Comparison of ENCODE assay signal across 8 cellular contexts in genomic region chr5:179060116-179061008, GRCh38. TPM values are rescaled to one million over a fixed set of nuclear protein-coding genes. Genes with fewer than 3 reads are reported as not detected.
DNase-seq lines count a peak whose midpoint lies in the region; ATAC-seq and TF ChIP-seq lines count a peak whose summit lies in the region.

Gene ZNF354C (plus strand): TSS chr5:179060373. CDS start chr5:179062069, 1,696 bp downstream.

- peaks cover 0 to 8% of the 10 kb centered on the region in 2 experiments; a peak in 2 of 4 replicates for H3K4me1 ChIP-seq in SK-N-SH (ENCODE audit: control insufficient read depth in 1 of 2, insufficient read depth in 2 of 2, low read depth in 1 of 2, low read length in 1 of 2)
- H3K4me1 ChIP-seq in stomach smooth muscle (ENCODE audit: control insufficient read depth, insufficient read depth, low read length), result peaks cover 17% of the 10 kb centered on the region

- H3K27ac Mint-ChIP-seq in glutamatergic neuron (ENCODE audit: unreplicated experiment), result peak within 1 kb of the TSS; percentile 68

- peaks cover 29% of the 10 kb centered on the region for H3K36me3 Mint-ChIP-seq in glutamatergic neuron (ENCODE audit: unreplicated experiment)

- H3K36me3 ChIP-seq in SK-N-SH (replicated peaks in 1 of 2; ENCODE audit: control insufficient read depth in 1 of 2, insufficient read depth in 2 of 2, low read length in 1 of 2) (peaks cover 5 to 11% of the 10 kb centered on the region in 2 experiments), stomach smooth muscle (ENCODE audit: control insufficient read depth in 2 of 2, insufficient read depth in 2 of 2, low read length in 2 of 2) (peaks cover 0 to 13% of the 10 kb centered on the region in 2 donors)

- no peaks in the 10 kb centered on the region for H4K20me1 ChIP-seq in SK-N-SH (ENCODE audit: insufficient read depth)

- H3K9ac ChIP-seq in SK-N-SH, result peak within 1 kb of the TSS; percentile 76
- peak within 1 kb of the TSS; percentile 86 to 90 for H3K9ac ChIP-seq in stomach smooth muscle (ENCODE audit: low read length in 2 of 2)

- H3K27me3 Mint-ChIP-seq in glutamatergic neuron (ENCODE audit: unreplicated experiment), result peaks cover 3% of the 10 kb centered on the region

- 22% methylated on average over 26 of the region's 81 CpGs for WGBS in SK-N-SH (ENCODE audit: low lambda C conversion rate)

- peak; percentile 98 for DNase-seq in DMS 273 (lab: John Stamatoyannopoulos, UW; ENCODE audit: unreplicated experiment)
- peak; percentile 95 for DNase-seq in SK-N-SH
- peak; percentile 77 for DNase-seq in activated naive CD8-positive, alpha-beta T cell treated with anti-CD3 and anti-CD28 coated beads, Interleukin-2, amount 50 U/mL, for 16 hours (ENCODE audit: low read depth, low spot score)
- DNase-seq in glutamatergic neuron, result peak; percentile 98
- DNase-seq in nucleus accumbens (lab: John Stamatoyannopoulos, UW), result peak in 55 of 56 donors; percentile 18 to 93 (median 81)

- H3K4me3 ChIP-seq in SK-N-SH (ENCODE audit: low read depth in 2 of 2, low read length in 1 of 2), result peak within 1 kb of the TSS; percentile 72 to 73
- H3K4me3 ChIP-seq in stomach smooth muscle (ENCODE audit: low read length in 2 of 2), result peak within 1 kb of the TSS; percentile 86 to 90

- no peaks in the 10 kb centered on the region for H3K9me2 ChIP-seq in SK-N-SH

- TF ChIP-seq EP300 in SK-N-SH (IDR thresholded peaks at IDR 0.05; ENCODE audit: borderline replicate concordance in 1 of 2, low read depth in 1 of 2, low read length in 1 of 2), result no peak

- H3K27me3 ChIP-seq in SK-N-SH (ENCODE audit: insufficient read depth) (no peaks in the 10 kb centered on the region), stomach smooth muscle (ENCODE audit: control insufficient read depth in 1 of 2, insufficient read depth in 2 of 2, low read length in 2 of 2) (no peaks in the 10 kb centered on the region)

- peaks cover 3% of the 10 kb centered on the region; the same call in 1 of the 2 replicates for H3K9me3 ChIP-seq in SK-N-SH
- no peaks in the 10 kb centered on the region for H3K9me3 ChIP-seq in stomach smooth muscle (ENCODE audit: control insufficient read depth in 2 of 2, low read length in 2 of 2)

- no peaks in the 10 kb centered on the region for H3K4me1 Mint-ChIP-seq in glutamatergic neuron (ENCODE audit: low read depth, unreplicated experiment)

- ATAC-seq in HG02981 (IDR thresholded peaks at IDR 0.05; ENCODE audit: unreplicated experiment) (peak; percentile 84), HG02571 (IDR thresholded peaks at IDR 0.05; ENCODE audit: unreplicated experiment) (no peak)

- no peaks in the 10 kb centered on the region for H3F3A ChIP-seq in SK-N-SH (replicated peaks; ENCODE audit: insufficient read depth)

- POLR2A ChIA-PET in SK-N-SH (lab: Yijun Ruan, JAX), result interaction anchor here (0.7 to 1.4 kb wide), 7 partner anchors 37 to 856 kb away, joined by 3 to 11 read pairs (median 4); partner anchors contain the start of genes HNRNPAB, ZFP2, ZNF354A and ZNF354B

- H3K4me3 Mint-ChIP-seq in glutamatergic neuron (ENCODE audit: unreplicated experiment), result peak within 1 kb of the TSS; percentile 89

- CTCF ChIA-PET in SK-N-SH (lab: Yijun Ruan, JAX), result interaction anchor here (1.0 to 1.6 kb wide), 4 partner anchors 10 to 330 kb away, joined by 3 to 6 read pairs (median 3); partner anchors contain the start of gene ZNF354A

- TF ChIP-seq CTCF in SK-N-SH (IDR thresholded peaks at IDR 0.05), result no peak
- no peak for TF ChIP-seq CTCF in glutamatergic neuron (IDR thresholded peaks at IDR 0.05; ENCODE audit: partially characterized antibody, unreplicated experiment)

- H3K9me3 Mint-ChIP-seq in glutamatergic neuron (ENCODE audit: unreplicated experiment), result peaks cover 13% of the 10 kb centered on the region

- no peak for TF ChIP-seq RAD21 in SK-N-SH (IDR thresholded peaks at IDR 0.05; ENCODE audit: low read length)

- peak within 1 kb of the TSS; percentile 92 for H2AFZ ChIP-seq in SK-N-SH (ENCODE audit: low read depth)

- H3K79me2 ChIP-seq in SK-N-SH (ENCODE audit: insufficient read depth), result peaks cover 17% of the 10 kb centered on the region

- H3K27ac ChIP-seq in SK-N-SH (ENCODE audit: low read depth in 2 of 2, low read length in 1 of 2), result peak within 1 kb of the TSS; percentile 11 to 78; a peak in 3 of 4 replicates
- peak within 1 kb of the TSS; percentile 62 for H3K27ac ChIP-seq in stomach smooth muscle (ENCODE audit: low read length)

- peak within 1 kb of the TSS; percentile 78 for H3K4me2 ChIP-seq in SK-N-SH

TF ChIP-seq in SK-N-SH, 30 proteins besides CTCF, POLR2A, EP300 and RAD21 (continues in another document):
- TF ChIP-seq MAX (IDR thresholded peaks at IDR 0.05; ENCODE audit: low read depth) (peak; percentile 98), ZBTB33 (IDR thresholded peaks at IDR 0.05; ENCODE audit: borderline replicate concordance, low read depth) (peak; percentile 93), GABPA (IDR thresholded peaks at IDR 0.05; ENCODE audit: low read depth) (peak; percentile 54; the same call in 1 of the 2 replicates), POLR2AphosphoS5 (IDR thresholded peaks at IDR 0.05; ENCODE audit: low read depth, low read length) (peak; percentile 61; the same call in 1 of the 2 replicates), TAF1 (IDR thresholded peaks at IDR 0.05; ENCODE audit: borderline replicate concordance, low read depth, low read length) (peak; percentile 19; the same call in 1 of the 2 replicates), MXI1 (IDR thresholded peaks at IDR 0.05; ENCODE audit: low read depth, low read length) (peak; percentile 73; the same call in 1 of the 2 replicates), FOXM1 (IDR thresholded peaks at IDR 0.05; ENCODE audit: low read depth) (no peak), USF2 (IDR thresholded peaks at IDR 0.05; ENCODE audit: borderline replicate concordance, low read depth, low read length) (no peak), REST (IDR thresholded peaks at IDR 0.05; ENCODE audit: low read depth, low read length) (no peak), TEAD4 (IDR thresholded peaks at IDR 0.05; ENCODE audit: borderline replicate concordance, insufficient read depth) (0 out of 2 replicates have a peak, but pooled peaks have one; percentile 13), CHD2 (IDR thresholded peaks at IDR 0.05; ENCODE audit: low read length, partially characterized antibody) (peak; percentile 98)

RNA-seq across cellular contexts. Expression of gene ZNF354C, which starts in this region (rescaled TPM):
- polyA plus RNA-seq in SK-N-SH (2012; rRNA removed), result 1.1 and 1.5 TPM in 2 replicates
- 1.3 TPM in 2 replicates for polyA plus RNA-seq in SK-N-SH (2012; cell fraction: cytosol; rRNA removed)
- polyA plus RNA-seq in SK-N-SH (2012; cell fraction: nucleus; rRNA removed), result 2.2 and 4.1 TPM in 2 replicates
- 11.4 TPM for total RNA-seq in glutamatergic neuron (ENCODE audit: unreplicated experiment)
